9 cellular contexts compared by ENCODE assay signal in genomic region chr11:8267831-8268529, GRCh38.
DNase-seq lines count a peak whose midpoint lies in the region; ATAC-seq lines count a peak whose summit lies in the region.
"Had no signal": no experiment of that assay in that cellular context is flagged by ENCODE, and none has a peak within 500 bp of the region (broad histone marks: within the 10 kb centered on the region; RNA-seq: fewer than 3 reads in every experiment).

No MANE protein-coding gene starts in this region.

- H3K4me3 ChIP-seq in iPS DF 6.9 (ENCODE audit: low read length) (peak overlapping the region; percentile 24; the same call in 1 of the 2 replicates), skin epidermis (peak overlapping the region; percentile 33 to 57 (median 39))

- peaks cover 57% of the 10 kb centered on the region for H3K27me3 ChIP-seq in iPS DF 6.9 (ENCODE audit: control insufficient read depth, insufficient read depth, low read length)

- peaks cover 5% of the 10 kb centered on the region for H3K4me1 ChIP-seq in iPS DF 6.9 (ENCODE audit: control insufficient read depth, insufficient read depth, low read length)

- no peaks in the 10 kb centered on the region for H3K36me3 ChIP-seq in iPS DF 6.9 (ENCODE audit: control insufficient read depth, insufficient read depth, low read length)

- no peak for ATAC-seq in HG02973 (IDR thresholded peaks at IDR 0.05; ENCODE audit: unreplicated experiment)
- ATAC-seq in GM18519 (IDR thresholded peaks at IDR 0.05; ENCODE audit: low FRiP score, unreplicated experiment) = no peak

- H3K27ac ChIP-seq in iPS DF 6.9 (ENCODE audit: low read length) = no peak overlapping the region
- peak overlapping the region in 14 of 21 experiments; percentile 11 to 81 (median 62) for H3K27ac ChIP-seq in skin epidermis
- H3K27ac ChIP-seq: 22Rv1 had no signal

- no peaks in the 10 kb centered on the region for H3K9me3 ChIP-seq in iPS DF 6.9 (ENCODE audit: control insufficient read depth, insufficient read depth, low read length)

- WGBS in iPS DF 6.9 (ENCODE audit: insufficient coverage, insufficient read length) = no CpG with 5 or more reads among the region's 74 CpGs

- peak; percentile 64 for DNase-seq in DMS 273 (lab: John Stamatoyannopoulos, UW; ENCODE audit: unreplicated experiment)
- DNase-seq in DMS 273 treated with DMSO at 0.1 percent for 48 hours (lab: John Stamatoyannopoulos, UW) = no peak
- peak; percentile 61 for DNase-seq in activated CD8-positive, alpha-beta memory T cell treated with anti-CD3 and anti-CD28 coated beads, Interleukin-2, amount 50 U/mL, for 48 hours
- DNase-seq in iPS DF 6.9 (ENCODE audit: low read depth, low spot score) = no peak
- no peak for DNase-seq in foreskin melanocyte

Comparison
In these comparisons a context has a peak if more than half of its experiments do, and no peak if none do; other contexts are left out.
1. DNase-seq: peak in DMS 273 (single experiment) and activated CD8-positive, alpha-beta memory T cell treated with anti-CD3 and anti-CD28 coated beads, Interleukin-2, amount 50 U/mL, for 48 hours (single experiment); none in DMS 273 treated with DMSO at 0.1 percent for 48 hours (single experiment), iPS DF 6.9 (single experiment) and foreskin melanocyte (single experiment).